ENCODE assay signal across 8 cellular contexts in the genomic region with DNA sequence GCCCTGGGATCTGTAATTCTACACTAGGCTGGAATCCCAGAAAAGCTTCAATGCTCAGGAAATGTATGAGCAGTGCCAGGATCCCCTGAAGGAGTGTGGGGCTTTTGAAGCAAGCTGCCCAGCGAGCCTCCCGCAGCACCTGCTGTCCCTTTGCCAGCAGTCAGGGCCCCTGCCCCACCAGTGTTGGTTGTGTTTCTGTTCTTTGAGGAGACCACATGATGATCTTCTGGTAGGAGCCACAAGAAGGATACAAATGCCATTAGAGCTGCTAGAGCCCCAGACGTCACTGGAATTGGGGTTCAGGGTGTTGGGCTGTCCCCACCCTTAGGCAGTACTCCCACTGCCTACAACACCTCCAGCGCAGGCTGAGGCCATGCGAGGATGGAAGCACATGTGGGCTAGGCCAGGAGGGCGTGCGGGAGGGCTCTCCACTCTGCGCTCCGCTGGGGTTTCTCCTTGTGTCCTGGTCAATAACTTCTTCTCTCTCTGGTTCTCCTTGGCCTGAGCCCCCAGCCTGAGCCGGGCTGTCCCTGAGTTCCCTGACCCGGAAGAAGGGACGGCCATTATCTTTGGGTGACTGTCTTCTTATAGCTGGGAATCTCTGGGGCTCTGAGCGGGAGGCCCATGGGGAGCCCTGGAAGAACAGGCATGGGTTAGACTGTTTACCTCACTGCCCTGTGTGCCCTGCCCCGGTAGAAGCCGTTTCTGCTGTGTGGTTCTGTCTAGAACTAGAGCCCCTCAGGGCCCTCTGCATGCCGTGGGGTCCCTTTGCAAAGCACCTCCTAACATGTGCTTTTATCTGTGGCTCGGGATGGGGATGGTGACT.
DNase-seq lines count a peak whose midpoint lies in the region; ATAC-seq, FAIRE-seq and TF ChIP-seq lines count a peak whose summit lies in the region.

No MANE protein-coding gene starts in this region.

- peak overlapping the region in 7 of 8 donors; percentile 60 to 91 (median 81) for H3K4me3 Mint-ChIP-seq in naive B cell

- peaks cover 89% of the 10 kb centered on the region for H3K79me2 ChIP-seq in HepG2 (ENCODE audit: insufficient read depth, low read length)

- H3K36me3 ChIP-seq in liver (ENCODE audit: control insufficient read depth in 4 of 4, insufficient read depth in 3 of 4, low read depth in 1 of 4, low read length in 3 of 4): no peaks in the 10 kb centered on the region
- H3K36me3 ChIP-seq in HepG2 (replicated peaks in 1 of 2; ENCODE audit: control insufficient read depth in 1 of 2, insufficient read depth in 2 of 2, low read length in 2 of 2): peaks cover 1 to 4% of the 10 kb centered on the region in 2 experiments; a peak in 1 of 5 replicates
- H3K36me3 ChIP-seq in breast epithelium: no peaks in the 10 kb centered on the region
- no peaks in the 10 kb centered on the region for H3K36me3 ChIP-seq in uterus

- no peaks in the 10 kb centered on the region for H3K9me3 Mint-ChIP-seq in naive B cell

- ATAC-seq in HepG2 (no peak; the same call in 2 of the 3 replicates), naive B cell (ENCODE audit: low read depth in 2 of 2) (no peak), HG03354 (IDR thresholded peaks at IDR 0.05; ENCODE audit: poor library complexity, severe bottlenecking, unreplicated experiment) (no peak), GM21619 (IDR thresholded peaks at IDR 0.05; ENCODE audit: unreplicated experiment) (no peak)

- intact Hi-C loops in HepG2 (cut with micrococcal nuclease; ENCODE audit: unreplicated experiment): no loop called here
- intact Hi-C loops in breast epithelium (cut with DNase I; ENCODE audit: low total_unique reads): no loop called here
- intact Hi-C loops in uterus (cut with DNase I; ENCODE audit: low total_unique reads): no loop called here

- H3K27ac Mint-ChIP-seq in naive B cell: peak overlapping the region; percentile 82 to 96 (median 93)

- no peak for FAIRE-seq in HepG2 (lab: Jason Lieb, UNC)

- TF ChIP-seq EP300 in HepG2 (IDR thresholded peaks at IDR 0.05; ENCODE audit: low read depth in 2 of 2, low read length in 2 of 2) (no peak), HepG2 (CRISPR knock-in tag; IDR thresholded peaks at IDR 0.05; ENCODE audit: borderline replicate concordance) (no peak)

- H3K36me3 Mint-ChIP-seq in naive B cell: no peaks in the 10 kb centered on the region

- WGBS in liver: 83% methylated on average over 17 of the region's 17 CpGs
- WGBS in HepG2 (ENCODE audit: low lambda C conversion rate): 90% methylated on average over 14 of the region's 17 CpGs

- peaks cover 76 to 98% (median 87%) of the 10 kb centered on the region in 3 donors for H3K4me1 Mint-ChIP-seq in naive B cell

- peaks cover 45% of the 10 kb centered on the region; the same call in 1 of the 2 replicates for H4K20me1 ChIP-seq in HepG2 (ENCODE audit: insufficient read depth, low read length)

- TF ChIP-seq POLR2A in HepG2 (IDR thresholded peaks at IDR 0.05; ENCODE audit: insufficient read depth in 1 of 2, low read depth in 2 of 2, low read length in 2 of 2) (no peak), breast epithelium (IDR thresholded peaks at IDR 0.05) (no peak), uterus (IDR thresholded peaks at IDR 0.05) (no peak)

- no peak for TF ChIP-seq RAD21 in liver (IDR thresholded peaks at IDR 0.05)
- no peak for TF ChIP-seq RAD21 in HepG2 (CRISPR knock-in tag; IDR thresholded peaks at IDR 0.05)

- no TSS peak for BruUV-seq in HepG2 (replicated peaks; lab: Mats Ljungman, UMichigan)

- in situ Hi-C loops in HepG2 (cut with HindIII; ENCODE audit: extremely low pct_ligation_motif_present, low pct_unique_long_range_greater_than_20kb): no loop called here

- no peak overlapping the region for H3K4me3 ChIP-seq in liver (ENCODE audit: low read depth in 1 of 3, low read length in 3 of 3)
- no peak overlapping the region for H3K4me3 ChIP-seq in HepG2 (replicated peaks in 1 of 3; ENCODE audit: insufficient read depth in 1 of 3, low read depth in 2 of 3, low read length in 3 of 3)
- H3K4me3 ChIP-seq in breast epithelium: no peak overlapping the region
- H3K4me3 ChIP-seq in uterus: no peak overlapping the region

- no peak overlapping the region for H2AFZ ChIP-seq in HepG2 (ENCODE audit: low read length)

- no peak for DNase-seq in HepG2 (ENCODE audit: low spot score)
- DNase-seq in breast epithelium (ENCODE audit: low spot score in 2 of 2): no peak
- DNase-seq in naive B cell: no peak
- no peak for DNase-seq in uterus
- DNase-seq in iPS-NIHi11 (ENCODE audit: low spot score): no peak

- H3K9ac ChIP-seq in liver (ENCODE audit: low read depth in 1 of 2, low read length in 2 of 2) (no peak overlapping the region), HepG2 (ENCODE audit: insufficient read depth, low read depth, low read length) (no peak overlapping the region)

- H3K4me1 ChIP-seq in liver (ENCODE audit: control insufficient read depth in 4 of 4, insufficient read depth in 4 of 4, low read length in 3 of 4): peaks cover 3 to 47% (median 14%) of the 10 kb centered on the region in 4 donors
- peaks cover 47% of the 10 kb centered on the region for H3K4me1 ChIP-seq in HepG2 (ENCODE audit: insufficient read depth, low read length)
- peaks cover 25 to 41% of the 10 kb centered on the region in 2 donors for H3K4me1 ChIP-seq in breast epithelium
- peaks cover 27 to 66% of the 10 kb centered on the region in 2 donors for H3K4me1 ChIP-seq in uterus

- TF ChIP-seq CTCF in liver (IDR thresholded peaks at IDR 0.05; ENCODE audit: low read depth, low read length, missing input control): no peak
- TF ChIP-seq CTCF in HepG2 (CRISPR knock-in tag; IDR thresholded peaks at IDR 0.05): no peak
- TF ChIP-seq CTCF in breast epithelium (IDR thresholded peaks at IDR 0.05): no peak
- no peak for TF ChIP-seq CTCF in uterus (IDR thresholded peaks at IDR 0.05)

- H3K27me3 Mint-ChIP-seq in naive B cell: no peaks in the 10 kb centered on the region

- POLR2A ChIA-PET in HepG2 (lab: Yijun Ruan, JAX): no interaction called here

- H3K27ac ChIP-seq in liver (ENCODE audit: low read depth in 1 of 2, low read length in 2 of 2) (peak overlapping the region; percentile 8 to 22), HepG2 (ENCODE audit: extremely low read length, insufficient read depth, low read length) (no peak overlapping the region), breast epithelium (peak overlapping the region; percentile 74 to 83), uterus (peak overlapping the region; percentile 94 to 98)

- H3K27me3 ChIP-seq in liver (ENCODE audit: control insufficient read depth in 4 of 4, insufficient read depth in 4 of 4, low read length in 3 of 4) (no peaks in the 10 kb centered on the region), HepG2 (ENCODE audit: control insufficient read depth in 1 of 2, insufficient read depth in 2 of 2, low read length in 2 of 2) (no peaks in the 10 kb centered on the region), breast epithelium (no peaks in the 10 kb centered on the region), uterus (no peaks in the 10 kb centered on the region)

- H3K9me3 ChIP-seq in liver (ENCODE audit: control insufficient read depth in 4 of 4, low read length in 3 of 4) (no peaks in the 10 kb centered on the region), HepG2 (ENCODE audit: low read length) (no peaks in the 10 kb centered on the region), breast epithelium (no peaks in the 10 kb centered on the region), uterus (no peaks in the 10 kb centered on the region)

- H3K4me2 ChIP-seq in HepG2 (ENCODE audit: low read depth, low read length): no peak overlapping the region

- CTCF ChIA-PET in HepG2 (lab: Yijun Ruan, JAX; ENCODE audit: low intra/inter-chr PET ratio, low total read pairs): no interaction called here

TF ChIP-seq in liver, 16 proteins besides CTCF, POLR2A, EP300 and RAD21 (continues in another document):
- TF ChIP-seq HNF4G (IDR thresholded peaks at IDR 0.05): no peak
- TF ChIP-seq, protein P1, sequence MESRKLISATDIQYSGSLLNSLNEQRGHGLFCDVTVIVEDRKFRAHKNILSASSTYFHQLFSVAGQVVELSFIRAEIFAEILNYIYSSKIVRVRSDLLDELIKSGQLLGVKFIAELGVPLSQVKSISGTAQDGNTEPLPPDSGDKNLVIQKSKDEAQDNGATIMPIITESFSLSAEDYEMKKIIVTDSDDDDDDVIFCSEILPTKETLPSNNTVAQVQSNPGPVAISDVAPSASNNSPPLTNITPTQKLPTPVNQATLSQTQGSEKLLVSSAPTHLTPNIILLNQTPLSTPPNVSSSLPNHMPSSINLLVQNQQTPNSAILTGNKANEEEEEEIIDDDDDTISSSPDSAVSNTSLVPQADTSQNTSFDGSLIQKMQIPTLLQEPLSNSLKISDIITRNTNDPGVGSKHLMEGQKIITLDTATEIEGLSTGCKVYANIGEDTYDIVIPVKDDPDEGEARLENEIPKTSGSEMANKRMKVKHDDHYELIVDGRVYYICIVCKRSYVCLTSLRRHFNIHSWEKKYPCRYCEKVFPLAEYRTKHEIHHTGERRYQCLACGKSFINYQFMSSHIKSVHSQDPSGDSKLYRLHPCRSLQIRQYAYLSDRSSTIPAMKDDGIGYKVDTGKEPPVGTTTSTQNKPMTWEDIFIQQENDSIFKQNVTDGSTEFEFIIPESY (IDR thresholded peaks at IDR 0.05): no peak
- no peak for TF ChIP-seq YY1 (IDR thresholded peaks at IDR 0.05)
- no peak for TF ChIP-seq FOXA1 (IDR thresholded peaks at IDR 0.05)
- no peak for TF ChIP-seq GABPA (IDR thresholded peaks at IDR 0.05 in 1 of 2, conservative IDR thresholded peaks at IDR 0.05 in 1 of 2)

TF ChIP-seq in HepG2, 621 proteins besides CTCF, POLR2A, EP300 and RAD21 (continues in another document):
- no peak for TF ChIP-seq ZFY (CRISPR knock-in tag; IDR thresholded peaks at IDR 0.05)
- TF ChIP-seq, protein P2, sequence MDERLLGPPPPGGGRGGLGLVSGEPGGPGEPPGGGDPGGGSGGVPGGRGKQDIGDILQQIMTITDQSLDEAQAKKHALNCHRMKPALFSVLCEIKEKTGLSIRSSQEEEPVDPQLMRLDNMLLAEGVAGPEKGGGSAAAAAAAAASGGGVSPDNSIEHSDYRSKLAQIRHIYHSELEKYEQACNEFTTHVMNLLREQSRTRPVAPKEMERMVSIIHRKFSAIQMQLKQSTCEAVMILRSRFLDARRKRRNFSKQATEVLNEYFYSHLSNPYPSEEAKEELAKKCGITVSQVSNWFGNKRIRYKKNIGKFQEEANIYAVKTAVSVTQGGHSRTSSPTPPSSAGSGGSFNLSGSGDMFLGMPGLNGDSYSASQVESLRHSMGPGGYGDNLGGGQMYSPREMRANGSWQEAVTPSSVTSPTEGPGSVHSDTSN (CRISPR knock-in tag; IDR thresholded peaks at IDR 0.05): no peak
- no peak for TF ChIP-seq ELF3 (CRISPR knock-in tag; IDR thresholded peaks at IDR 0.05)
- TF ChIP-seq AGO1 (IDR thresholded peaks at IDR 0.05; ENCODE audit: low read depth, low read length, poor library complexity, severe bottlenecking): no peak
- TF ChIP-seq SP4 (CRISPR knock-in tag; IDR thresholded peaks at IDR 0.05): no peak
